ENCODE assay signal across 26 cellular contexts in genomic region chr15:24916305-24917009, GRCh38.
DNase-seq lines count a peak whose midpoint lies in the region; ATAC-seq and TF ChIP-seq lines count a peak whose summit lies in the region.
"Had no signal": no experiment of that assay in that cellular context is flagged by ENCODE, and none has a peak within 500 bp of the region (broad histone marks: within the 10 kb centered on the region; RNA-seq: fewer than 3 reads in every experiment).

No MANE protein-coding gene starts in this region.

- no peaks in the 10 kb centered on the region for H3K27me3 Mint-ChIP-seq in stimulated activated naive CD8-positive, alpha-beta T cell treated with anti-CD3 and anti-CD28 coated beads, Interleukin-15, amount 100 ng/mL, for 72 hours

- peaks cover 19 to 48% of the 10 kb centered on the region in 2 donors for H3K9me3 Mint-ChIP-seq in stimulated activated naive CD8-positive, alpha-beta T cell treated with anti-CD3 and anti-CD28 coated beads, Interleukin-15, amount 100 ng/mL, for 72 hours

- DNase-seq in stimulated activated naive CD8-positive, alpha-beta T cell treated with anti-CD3 and anti-CD28 coated beads, Interleukin-15, amount 100 ng/mL, for 72 hours = peak; percentile 5 to 25
- no peak for DNase-seq in stimulated activated naive CD8-positive, alpha-beta T cell treated with anti-CD3 and anti-CD28 coated beads, Interleukin-15, Interleukin-2, amounts not matched to agents 100 U/mL and 50 U/mL, for 24 hours
- DNase-seq in NB4 (ENCODE audit: low read depth) (peak; percentile 42), astrocyte of the hippocampus (ENCODE audit: low read depth, low spot score) (peak; percentile 20), NCI-H1417 (lab: John Stamatoyannopoulos, UW) (no peak)
- DNase-seq in activated CD4-positive, CD25-positive, alpha-beta regulatory T cell treated with anti-CD3 and anti-CD28 coated beads, Interleukin-2, amount 50 U/mL, for 72 hours = no peak
- DNase-seq: ACHN; activated naive CD4-positive, alpha-beta T cell treated with anti-CD3 and anti-CD28 coated beads, Interleukin-2, amount 50 U/mL, for 16 hours; activated T-cell treated with anti-CD3 and anti-CD28 coated beads, Interleukin-2, amount 50 U/mL, for 4 hours; C1 segment of cervical spinal cord; caudate nucleus; dermis blood vessel endothelial cell; HFFc6; MG63; NCI-H1930; NCI-H2227 treated with DMSO at 0.1 percent for 48 hours; NCI-H69; nephron progenitor cell; ovary; retina had no signal

- peak overlapping the region in 1 of 2 donors; percentile 37 for H3K27ac Mint-ChIP-seq in stimulated activated naive CD8-positive, alpha-beta T cell treated with anti-CD3 and anti-CD28 coated beads, Interleukin-15, amount 100 ng/mL, for 72 hours
- H3K27ac Mint-ChIP-seq: HFFc6, nephron progenitor cell, WTC11 had no signal

- no peak overlapping the region for H3K4me3 ChIP-seq in NB4 (ENCODE audit: low read depth, low read length)
- H3K4me3 ChIP-seq: ascending aorta, gastroesophageal sphincter, MG63, ovary, smooth muscle cell had no signal

- peak overlapping the region in 1 of 2 donors; percentile 19 for H3K4me3 Mint-ChIP-seq in stimulated activated naive CD8-positive, alpha-beta T cell treated with anti-CD3 and anti-CD28 coated beads, Interleukin-15, amount 100 ng/mL, for 72 hours
- H3K4me3 Mint-ChIP-seq: activated T-cell treated with anti-CD3 and anti-CD28 coated beads, Interleukin-2, amount 50 U/mL, for 4 hours; HFFc6; nephron progenitor cell; WTC11 had no signal

- TF ChIP-seq POLR2A in NB4 (IDR thresholded peaks at IDR 0.05; ENCODE audit: extremely low read depth, insufficient read length) = no peak

- ATAC-seq in stimulated activated naive CD8-positive, alpha-beta T cell treated with anti-CD3 and anti-CD28 coated beads, Interleukin-15, amount 100 ng/mL, for 72 hours = peak; percentile 70
- ATAC-seq in stimulated activated naive CD8-positive, alpha-beta T cell treated with anti-CD3 and anti-CD28 coated beads, Interleukin-15, Interleukin-2, amounts not matched to agents 100 U/mL and 50 U/mL, for 24 hours = no peak
- ATAC-seq in GM18870 (IDR thresholded peaks at IDR 0.05; ENCODE audit: unreplicated experiment) = no peak
- ATAC-seq: activated T-cell treated with anti-CD3 and anti-CD28 coated beads, Interleukin-2, amount 50 U/mL, for 4 hours; gastroesophageal sphincter; SK-N-SH treated with all-trans-retinoic acid at 6 μM for 48 hours had no signal

- peaks cover 11% of the 10 kb centered on the region for H3K4me1 Mint-ChIP-seq in stimulated activated naive CD8-positive, alpha-beta T cell treated with anti-CD3 and anti-CD28 coated beads, Interleukin-15, amount 100 ng/mL, for 72 hours
- H3K4me1 Mint-ChIP-seq: nephron progenitor cell had no signal

- TF ChIP-seq CTCF in NB4 (IDR thresholded peaks at IDR 0.05; ENCODE audit: low read depth, low read length) = no peak

Comparison
In these comparisons a context has a peak if more than half of its experiments do, and no peak if none do; other contexts are left out.
1. DNase-seq: peak in stimulated activated naive CD8-positive, alpha-beta T cell treated with anti-CD3 and anti-CD28 coated beads, Interleukin-15, amount 100 ng/mL, for 72 hours (2 of 2), NB4 (single experiment) and astrocyte of the hippocampus (single experiment); none in stimulated activated naive CD8-positive, alpha-beta T cell treated with anti-CD3 and anti-CD28 coated beads, Interleukin-15, Interleukin-2, amounts not matched to agents 100 U/mL and 50 U/mL, for 24 hours (single experiment), NCI-H1417 (0 of 3) and activated CD4-positive, CD25-positive, alpha-beta regulatory T cell treated with anti-CD3 and anti-CD28 coated beads, Interleukin-2, amount 50 U/mL, for 72 hours (single experiment).